ENCODE assay signal across 15 cellular contexts in the genomic region with DNA sequence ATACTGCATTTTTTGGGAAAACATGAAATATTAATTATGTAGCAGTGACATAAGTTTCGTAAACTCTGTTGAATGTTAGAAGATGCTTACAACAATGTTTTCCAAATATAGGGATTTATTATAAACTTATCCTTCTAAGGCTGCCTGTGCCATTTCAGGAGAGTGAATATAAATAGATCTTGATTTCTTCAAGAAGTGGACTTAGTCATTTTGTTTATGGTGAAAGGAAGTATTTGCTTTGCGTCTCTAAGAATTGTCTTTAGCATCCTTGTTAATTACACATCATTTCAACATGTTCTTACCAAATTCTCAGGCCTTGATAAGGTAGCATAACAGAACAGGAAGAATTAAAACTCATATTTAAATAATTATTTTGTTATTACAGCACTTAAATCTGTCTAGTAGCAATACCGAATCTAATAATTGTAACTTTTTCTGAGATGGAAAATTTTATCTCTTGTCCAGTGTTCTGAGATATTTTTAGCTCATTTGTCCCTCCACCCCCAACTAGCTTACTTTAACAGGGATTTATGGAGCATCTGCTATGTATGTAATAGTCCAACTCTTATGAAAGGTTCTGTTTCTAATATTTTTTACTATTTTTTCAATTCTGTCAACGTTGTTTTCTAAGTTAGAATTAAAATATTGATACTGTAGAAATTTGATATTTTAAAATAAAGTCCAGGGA. TPM values are rescaled to one million over a fixed set of nuclear protein-coding genes. Genes with fewer than 3 reads are reported as not detected.
DNase-seq lines count a peak whose midpoint lies in the region; FAIRE-seq and TF ChIP-seq lines count a peak whose summit lies in the region.
"Had no signal": no experiment of that assay in that cellular context is flagged by ENCODE, and none has a peak within 500 bp of the region (broad histone marks: within the 10 kb centered on the region; RNA-seq: fewer than 3 reads in every experiment).

No MANE protein-coding gene starts in this region.

- H3K4me3 ChIP-seq in SK-N-SH (ENCODE audit: low read depth in 2 of 2, low read length in 1 of 2): no peak overlapping the region
- H3K4me3 ChIP-seq in fibroblast of mammary gland (ENCODE audit: control insufficient read depth, low read depth, low read length): no peak overlapping the region
- no peak overlapping the region for H3K4me3 ChIP-seq in uterus
- no peak overlapping the region for H3K4me3 ChIP-seq in kidney (ENCODE audit: low read length in 2 of 2)
- H3K4me3 ChIP-seq: SJCRH30 had no signal

- FAIRE-seq in kidney (lab: Jason Lieb, UNC): no peak
- FAIRE-seq: H54 had no signal

- H3K9me3 Mint-ChIP-seq in H9: peaks cover 10 to 11% of the 10 kb centered on the region in 2 experiments

- POLR2A ChIA-PET in SK-N-SH (lab: Yijun Ruan, JAX): no interaction called here

- no peak overlapping the region for H2BK5ac ChIP-seq in H9 (ENCODE audit: insufficient read length, low read length)

- no peak overlapping the region for H2BK120ac ChIP-seq in H9 (ENCODE audit: low read depth, low read length, poor library complexity, severe bottlenecking)

- no peak for TF ChIP-seq RAD21 in SK-N-SH (IDR thresholded peaks at IDR 0.05; ENCODE audit: low read length)

- no peaks in the 10 kb centered on the region for H3K27me3 Mint-ChIP-seq in H9 (ENCODE audit: low read depth)

- H3K23me2 ChIP-seq in H9 (ENCODE audit: insufficient read length, low read depth, low read length, poor library complexity, severe bottlenecking): no peaks in the 10 kb centered on the region

- H3K9ac ChIP-seq in SK-N-SH (no peak overlapping the region), kidney (ENCODE audit: low read length in 2 of 2) (no peak overlapping the region), H9 (ENCODE audit: extremely low read depth, insufficient read length, low read length) (no peak overlapping the region)

- CTCF ChIA-PET in SK-N-SH (lab: Yijun Ruan, JAX): no interaction called here

- H3K4me1 Mint-ChIP-seq in H9: peaks cover 5 to 10% of the 10 kb centered on the region in 2 experiments; a peak in 3 of 4 replicates

- no peak for TF ChIP-seq EP300 in SK-N-SH (IDR thresholded peaks at IDR 0.05; ENCODE audit: borderline replicate concordance in 1 of 2, low read depth in 1 of 2, low read length in 1 of 2)

- H3T11ph ChIP-seq in H9 (ENCODE audit: low read length): no peak overlapping the region

- peaks cover 25 to 30% (median 28%) of the 10 kb centered on the region in 3 experiments for H3K36me3 Mint-ChIP-seq in H9 (ENCODE audit: insufficient read depth in 1 of 3, low read depth in 3 of 3)

- H3K79me1 ChIP-seq in H9 (ENCODE audit: insufficient read depth, low read depth, low read length, poor library complexity, severe bottlenecking): no peaks in the 10 kb centered on the region

- H3K18ac ChIP-seq in H9 (ENCODE audit: insufficient read length, low read depth, low read length): no peak overlapping the region

- H3K36me3 ChIP-seq in SK-N-SH (replicated peaks in 1 of 2; ENCODE audit: control insufficient read depth in 1 of 2, insufficient read depth in 2 of 2, low read length in 1 of 2) (peaks cover 12 to 28% of the 10 kb centered on the region in 2 experiments), uterus (no peaks in the 10 kb centered on the region), kidney (ENCODE audit: control insufficient read depth in 1 of 2, insufficient read depth in 2 of 2, low read length in 2 of 2) (no peaks in the 10 kb centered on the region)

- no peak overlapping the region for H3K56ac ChIP-seq in H9 (ENCODE audit: insufficient read length, low read depth, low read length)

- H3K79me2 ChIP-seq in SK-N-SH (ENCODE audit: insufficient read depth) (no peaks in the 10 kb centered on the region; the same call in 1 of the 2 replicates), H9 (ENCODE audit: insufficient read depth, low read length) (no peaks in the 10 kb centered on the region)

- no peak overlapping the region for H2BK15ac ChIP-seq in H9 (ENCODE audit: low read depth, low read length)

- H3K27ac ChIP-seq in SK-N-SH (ENCODE audit: low read depth in 2 of 2, low read length in 1 of 2): peak overlapping the region; percentile 18 to 62; a peak in 3 of 4 replicates
- peak overlapping the region; percentile 33 to 67 for H3K27ac ChIP-seq in uterus
- no peak overlapping the region for H3K27ac ChIP-seq in kidney (ENCODE audit: low read depth in 2 of 2, low read length in 2 of 2)
- H3K27ac ChIP-seq in H9 (ENCODE audit: insufficient read length, low read depth, low read length): no peak overlapping the region
- H3K27ac ChIP-seq: RWPE1, SJCRH30 had no signal

- no peak overlapping the region for H3K4me2 ChIP-seq in SK-N-SH
- no peak overlapping the region for H3K4me2 ChIP-seq in H9 (ENCODE audit: insufficient read depth, insufficient read length, low read length)

- TF ChIP-seq POLR2A in uterus (IDR thresholded peaks at IDR 0.05): no peak

- H3K4ac ChIP-seq in H9 (ENCODE audit: low read depth, low read length): no peak overlapping the region

- H3F3A ChIP-seq in SK-N-SH (replicated peaks; ENCODE audit: insufficient read depth): no peaks in the 10 kb centered on the region

- H3K9me2 ChIP-seq in SK-N-SH: no peaks in the 10 kb centered on the region

- H3K27me3 ChIP-seq in SK-N-SH (ENCODE audit: insufficient read depth): no peaks in the 10 kb centered on the region
- no peaks in the 10 kb centered on the region for H3K27me3 ChIP-seq in uterus
- no peaks in the 10 kb centered on the region for H3K27me3 ChIP-seq in H9 (ENCODE audit: insufficient read depth, low read length)
- H3K27me3 ChIP-seq: SJCRH30 had no signal

- no peak overlapping the region for H3K14ac ChIP-seq in H9 (ENCODE audit: insufficient read depth, low read length)

- no peak overlapping the region for H2AK5ac ChIP-seq in H9 (ENCODE audit: insufficient read length, low read length)

- intact Hi-C loops in uterus (cut with DNase I; ENCODE audit: low total_unique reads): no loop called here
- intact Hi-C loops in kidney (cut with DNase I): no loop called here

- no peak for TF ChIP-seq CTCF in SK-N-SH (IDR thresholded peaks at IDR 0.05)
- TF ChIP-seq CTCF in fibroblast of mammary gland (conservative IDR thresholded peaks at IDR 0.05; ENCODE audit: control insufficient read depth, insufficient read depth, low read depth, low read length): no peak
- no peak for TF ChIP-seq CTCF in uterus (IDR thresholded peaks at IDR 0.05)
- TF ChIP-seq CTCF in kidney (IDR thresholded peaks at IDR 0.05; ENCODE audit: borderline replicate concordance, extremely low read depth, insufficient read depth): no peak
- no peak for TF ChIP-seq CTCF in H9 (conservative IDR thresholded peaks at IDR 0.05)

- no peaks in the 10 kb centered on the region for H3K4me1 ChIP-seq in SK-N-SH (ENCODE audit: control insufficient read depth in 1 of 2, insufficient read depth in 2 of 2, low read depth in 1 of 2, low read length in 1 of 2)
- no peaks in the 10 kb centered on the region for H3K4me1 ChIP-seq in uterus
- no peaks in the 10 kb centered on the region for H3K4me1 ChIP-seq in kidney (ENCODE audit: control insufficient read depth in 1 of 2, insufficient read depth in 1 of 2, low read depth in 1 of 2, low read length in 2 of 2)
- no peaks in the 10 kb centered on the region for H3K4me1 ChIP-seq in H9 (ENCODE audit: insufficient read depth, low read length)
- H3K4me1 ChIP-seq: SJCRH30 had no signal

- no peak overlapping the region for H3K23ac ChIP-seq in H9 (ENCODE audit: insufficient read length, low read depth, low read length)

- no peaks in the 10 kb centered on the region for H4K20me1 ChIP-seq in SK-N-SH (ENCODE audit: insufficient read depth)
- H4K20me1 ChIP-seq in H9 (ENCODE audit: control insufficient read depth, insufficient read depth, insufficient read length): no peaks in the 10 kb centered on the region

- no peaks in the 10 kb centered on the region for H3K9me3 ChIP-seq in SK-N-SH
- H3K9me3 ChIP-seq in uterus: no peaks in the 10 kb centered on the region
- H3K9me3 ChIP-seq in kidney (ENCODE audit: control insufficient read depth in 1 of 2, low read length in 2 of 2): no peaks in the 10 kb centered on the region
- no peaks in the 10 kb centered on the region for H3K9me3 ChIP-seq in H9 (ENCODE audit: control insufficient read depth, low read depth, low read length)
- H3K9me3 ChIP-seq: SJCRH30 had no signal

- no peak overlapping the region for H4K8ac ChIP-seq in H9 (replicated peaks; ENCODE audit: insufficient read length, low read depth, low read length)

- no peak overlapping the region for H2BK20ac ChIP-seq in H9 (ENCODE audit: low read depth, low read length, poor library complexity, severe bottlenecking)

- WGBS in SK-N-SH (ENCODE audit: low lambda C conversion rate): 72% methylated on average over 4 of the region's 4 CpGs
- no CpG with 5 or more reads among the region's 4 CpGs for WGBS in H9 (ENCODE audit: extremely low coverage, insufficient read length, low lambda C conversion rate)

- no peak overlapping the region for H3K4me3 Mint-ChIP-seq in H9

- H4K91ac ChIP-seq in H9 (ENCODE audit: insufficient read length, low read depth, low read length): no peak overlapping the region

- no peak overlapping the region for H2BK12ac ChIP-seq in H9 (ENCODE audit: insufficient read length, low read depth, low read length)

- no peak overlapping the region for H3K27ac Mint-ChIP-seq in H9

- H4K5ac ChIP-seq in H9 (ENCODE audit: insufficient read length, low read depth, low read length): no peak overlapping the region

- DNase-seq in SK-N-SH (no peak), fibroblast of mammary gland (ENCODE audit: low read depth) (peak; percentile 7), myocyte (ENCODE audit: low read depth) (peak; percentile 6), uterus (no peak), kidney (no peak), H9 (no peak)
- DNase-seq in activated CD4-positive, alpha-beta T cell treated with anti-CD3 and anti-CD28 coated beads for 1 hour: no peak
- DNase-seq: C1 segment of cervical spinal cord, DMS153, NCI-H1436 treated with DMSO at 0.1 percent for 48 hours, NCI-H2081, NCI-H510A treated with DMSO at 0.1 percent for 48 hours, SJCRH30 had no signal

- no peak overlapping the region for H2AFZ ChIP-seq in SK-N-SH (ENCODE audit: low read depth)
- H2AFZ ChIP-seq in H9 (ENCODE audit: low read length): no peak overlapping the region

TF ChIP-seq in SK-N-SH, 30 proteins besides CTCF, POLR2A, EP300 and RAD21 (continues in another document):
- TF ChIP-seq RCOR1 (IDR thresholded peaks at IDR 0.05; ENCODE audit: low read length): no peak
- TF ChIP-seq, protein P1, sequence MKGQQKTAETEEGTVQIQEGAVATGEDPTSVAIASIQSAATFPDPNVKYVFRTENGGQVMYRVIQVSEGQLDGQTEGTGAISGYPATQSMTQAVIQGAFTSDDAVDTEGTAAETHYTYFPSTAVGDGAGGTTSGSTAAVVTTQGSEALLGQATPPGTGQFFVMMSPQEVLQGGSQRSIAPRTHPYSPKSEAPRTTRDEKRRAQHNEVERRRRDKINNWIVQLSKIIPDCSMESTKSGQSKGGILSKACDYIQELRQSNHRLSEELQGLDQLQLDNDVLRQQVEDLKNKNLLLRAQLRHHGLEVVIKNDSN (IDR thresholded peaks at IDR 0.05; ENCODE audit: borderline replicate concordance, low read depth): no peak

RNA-seq across cellular contexts. Expression of a gene that starts 38.0 kb away (rescaled TPM):
- polyA plus RNA-seq in SK-N-SH (2012; rRNA removed): 10.1 and 10.5 TPM in 2 replicates
- 9.1 and 9.6 TPM in 2 replicates for polyA plus RNA-seq in SK-N-SH (2012; cell fraction: cytosol; rRNA removed)
- 10.1 and 10.4 TPM in 2 replicates for polyA plus RNA-seq in SK-N-SH (2012; cell fraction: nucleus; rRNA removed)
- total RNA-seq in myocyte: 8.7 and 13.5 TPM in 2 replicates
- 9.2 TPM for polyA plus RNA-seq in myocyte (2012)
- 10 to 100 TPM in 2 of 4 donors, 1 to 10 TPM in 2; 6.9 to 29.4 (median 11.6) TPM for total RNA-seq in uterus
- 10.1 TPM for total RNA-seq in kidney
- polyA plus RNA-seq in kidney (ENCODE audit: insufficient read depth, low read depth, low replicate concordance): 32.4 TPM
- total RNA-seq in H9 (2021): 3.9 and 4.0 TPM in 2 replicates

Comparison
In these comparisons a context has a peak if more than half of its experiments do, and no peak if none do; other contexts are left out.
1. DNase-seq: peak in fibroblast of mammary gland (single experiment) and myocyte (single experiment); none in SK-N-SH (single experiment), uterus (0 of 2), kidney (single experiment), activated CD4-positive, alpha-beta T cell treated with anti-CD3 and anti-CD28 coated beads for 1 hour (single experiment) and H9 (single experiment).
2. H3K27ac ChIP-seq: peak in SK-N-SH (2 of 2) and uterus (2 of 2); none in kidney (0 of 2) and H9 (single experiment).